ENCODE assay signal across 17 cellular contexts in genomic region chr12:58067610-58068387, GRCh38.
DNase-seq lines count a peak whose midpoint lies in the region; ATAC-seq, FAIRE-seq and TF ChIP-seq lines count a peak whose summit lies in the region.
"Had no signal": no experiment of that assay in that cellular context is flagged by ENCODE, and none has a peak within 500 bp of the region (broad histone marks: within the 10 kb centered on the region; RNA-seq: fewer than 3 reads in every experiment).

No MANE protein-coding gene starts in this region.

- no peaks in the 10 kb centered on the region for H3K27me3 ChIP-seq in RWPE2 (ENCODE audit: insufficient read depth, poor library complexity, severe bottlenecking)
- H3K27me3 ChIP-seq in fibroblast of lung (ENCODE audit: control insufficient read depth, insufficient read depth, low read length), result no peaks in the 10 kb centered on the region

- no peak overlapping the region for H3K9ac ChIP-seq in fibroblast of lung (ENCODE audit: insufficient read depth, low read length)

- no peak overlapping the region for H3K4me2 ChIP-seq in fibroblast of lung (ENCODE audit: extremely low read depth, insufficient read depth, low read length)

- H3K27ac ChIP-seq in RWPE2 (ENCODE audit: poor library complexity, severe bottlenecking) (peak overlapping the region; percentile 97), fibroblast of lung (ENCODE audit: insufficient read depth, low read length) (no peak overlapping the region)
- H3K27ac ChIP-seq: coronary artery had no signal

- no peaks in the 10 kb centered on the region for H3K79me2 ChIP-seq in fibroblast of lung (ENCODE audit: control insufficient read depth, insufficient read depth, low read length)

- peak; percentile 71 for FAIRE-seq in H54 (lab: Jason Lieb, UNC)
- FAIRE-seq: D721Med had no signal

- H3K4me3 Mint-ChIP-seq in stimulated activated effector memory CD8-positive, alpha-beta T cell treated with anti-CD3 and anti-CD28 coated beads, Interleukin-12 subunit alpha, Interleukin-12 subunit beta, amount 100 ng/mL, for 72 hours, result no peak overlapping the region
- H3K4me3 Mint-ChIP-seq: activated CD4-positive, alpha-beta memory T cell treated with anti-CD3 and anti-CD28 coated beads, Interleukin-2, amount 10 ng/mL, durations not matched to agents 7 days and 5 days; T-helper 2 cell treated with Interferon-gamma antibody and Interleukin-4, amounts not matched to agents 5 μg/mL and 100 μg/mL, for 36 hours had no signal

- no peaks in the 10 kb centered on the region for H4K20me1 ChIP-seq in fibroblast of lung (ENCODE audit: control insufficient read depth, extremely low read depth, insufficient read depth, low read length)

- no peak overlapping the region for H3K27ac Mint-ChIP-seq in stimulated activated effector memory CD8-positive, alpha-beta T cell treated with anti-CD3 and anti-CD28 coated beads, Interleukin-12 subunit alpha, Interleukin-12 subunit beta, amount 100 ng/mL, for 72 hours
- H3K27ac Mint-ChIP-seq: activated CD4-positive, alpha-beta memory T cell treated with anti-CD3 and anti-CD28 coated beads, Interleukin-2, amount 10 ng/mL, durations not matched to agents 7 days and 5 days; naive thymus-derived CD8-positive, alpha-beta T cell; T-helper 2 cell treated with Interferon-gamma antibody and Interleukin-4, amounts not matched to agents 5 μg/mL and 100 μg/mL, for 36 hours had no signal

- no peaks in the 10 kb centered on the region for H3K9me3 Mint-ChIP-seq in stimulated activated effector memory CD8-positive, alpha-beta T cell treated with anti-CD3 and anti-CD28 coated beads, Interleukin-12 subunit alpha, Interleukin-12 subunit beta, amount 100 ng/mL, for 72 hours
- H3K9me3 Mint-ChIP-seq: activated CD4-positive, alpha-beta memory T cell treated with anti-CD3 and anti-CD28 coated beads, Interleukin-2, amount 10 ng/mL, durations not matched to agents 7 days and 5 days; T-helper 2 cell treated with Interferon-gamma antibody and Interleukin-4, amounts not matched to agents 5 μg/mL and 100 μg/mL, for 36 hours had no signal

- H2AFZ ChIP-seq in fibroblast of lung (ENCODE audit: low read length), result no peak overlapping the region

- DNase-seq in H54 (ENCODE audit: insufficient read length, low spot score) (no peak), RWPE2 (ENCODE audit: low spot score) (no peak), fibroblast of lung (ENCODE audit: low read depth in 2 of 2) (peak; percentile 30 to 96), putamen (ENCODE audit: low spot score) (no peak), DMS153 treated with DMSO at 0.1 percent for 48 hours (lab: John Stamatoyannopoulos, UW; ENCODE audit: unreplicated experiment) (no peak)
- DNase-seq in stimulated activated effector memory CD8-positive, alpha-beta T cell treated with anti-CD3 and anti-CD28 coated beads, Interleukin-12 subunit alpha, Interleukin-12 subunit beta, amount 100 ng/mL, for 72 hours (ENCODE audit: low spot score in 2 of 2), result no peak
- DNase-seq: activated CD4-positive, alpha-beta memory T cell treated with anti-CD3 and anti-CD28 coated beads, Interleukin-2, amount 10 ng/mL, durations not matched to agents 7 days and 5 days; activated naive CD4-positive, alpha-beta T cell treated with Interleukin-2 at 50 U/mL for 16 hours; MV-4-11; naive thymus-derived CD8-positive, alpha-beta T cell; NCI-H2227 treated with DMSO at 0.1 percent for 48 hours had no signal

- H3K36me3 ChIP-seq in RWPE2 (ENCODE audit: low read depth), result no peaks in the 10 kb centered on the region
- no peaks in the 10 kb centered on the region for H3K36me3 ChIP-seq in fibroblast of lung (ENCODE audit: control insufficient read depth, insufficient read depth, low read length)

- H3K4me3 ChIP-seq in RWPE2 (ENCODE audit: severe bottlenecking) (no peak overlapping the region), fibroblast of lung (replicated peaks in 1 of 4; ENCODE audit: control extremely low read depth in 1 of 4, insufficient read depth in 1 of 4, low read depth in 3 of 4, low read length in 4 of 4) (no peak overlapping the region)
- H3K4me3 ChIP-seq: coronary artery had no signal

- peak; percentile 94 for ATAC-seq in RWPE2 (ENCODE audit: low read depth)
- peak; percentile 32 for ATAC-seq in stimulated activated effector memory CD8-positive, alpha-beta T cell treated with anti-CD3 and anti-CD28 coated beads, Interleukin-12 subunit alpha, Interleukin-12 subunit beta, amount 100 ng/mL, for 72 hours
- ATAC-seq in GM18505 (IDR thresholded peaks at IDR 0.05; ENCODE audit: unreplicated experiment), result no peak
- ATAC-seq: left lobe of liver; naive thymus-derived CD8-positive, alpha-beta T cell; sciatic nerve had no signal

- H3K4me1 ChIP-seq in RWPE2 (ENCODE audit: insufficient read depth, poor library complexity, severe bottlenecking) (peaks cover 54% of the 10 kb centered on the region), fibroblast of lung (ENCODE audit: control insufficient read depth, extremely low read depth, insufficient read depth, low read length) (no peaks in the 10 kb centered on the region)

- no peaks in the 10 kb centered on the region for H3K4me1 Mint-ChIP-seq in stimulated activated effector memory CD8-positive, alpha-beta T cell treated with anti-CD3 and anti-CD28 coated beads, Interleukin-12 subunit alpha, Interleukin-12 subunit beta, amount 100 ng/mL, for 72 hours
- H3K4me1 Mint-ChIP-seq: activated CD4-positive, alpha-beta memory T cell treated with anti-CD3 and anti-CD28 coated beads, Interleukin-2, amount 10 ng/mL, durations not matched to agents 7 days and 5 days had no signal

- TF ChIP-seq CTCF in RWPE2 (IDR thresholded peaks at IDR 0.05; ENCODE audit: poor library complexity, severe bottlenecking) (no peak), fibroblast of lung (conservative IDR thresholded peaks at IDR 0.05 in 1 of 2, IDR thresholded peaks at IDR 0.05 in 1 of 2; ENCODE audit: low read depth in 1 of 2, low read length in 2 of 2) (no peak)

- no peaks in the 10 kb centered on the region for H3K36me3 Mint-ChIP-seq in stimulated activated effector memory CD8-positive, alpha-beta T cell treated with anti-CD3 and anti-CD28 coated beads, Interleukin-12 subunit alpha, Interleukin-12 subunit beta, amount 100 ng/mL, for 72 hours
- H3K36me3 Mint-ChIP-seq: naive thymus-derived CD8-positive, alpha-beta T cell had no signal

- TF ChIP-seq POLR2A in H54 (IDR thresholded peaks at IDR 0.05; ENCODE audit: low read depth, low read length) (no peak), GM18505 (IDR thresholded peaks at IDR 0.05; ENCODE audit: borderline replicate concordance, extremely low read depth, insufficient read depth, insufficient read length) (no peak)

- no peaks in the 10 kb centered on the region for H3K9me3 ChIP-seq in RWPE2 (ENCODE audit: severe bottlenecking)
- no peaks in the 10 kb centered on the region for H3K9me3 ChIP-seq in fibroblast of lung (ENCODE audit: control insufficient read depth, insufficient read depth, low read depth, low read length)

Comparison
In these comparisons a context has a peak if more than half of its experiments do, and no peak if none do; other contexts are left out.
1. DNase-seq: peak in fibroblast of lung (2 of 2); none in H54 (single experiment), RWPE2 (single experiment), stimulated activated effector memory CD8-positive, alpha-beta T cell treated with anti-CD3 and anti-CD28 coated beads, Interleukin-12 subunit alpha, Interleukin-12 subunit beta, amount 100 ng/mL, for 72 hours (0 of 2), putamen (single experiment) and DMS153 treated with DMSO at 0.1 percent for 48 hours (single experiment).